Comparison of ENCODE assay signal across 14 cellular contexts in genomic region chr10:7444576-7445226, GRCh38. TPM values are rescaled to one million over a fixed set of nuclear protein-coding genes. Genes with fewer than 3 reads are reported as not detected.
DNase-seq lines count a peak whose midpoint lies in the region; ATAC-seq and TF ChIP-seq lines count a peak whose summit lies in the region.
"Had no signal": no experiment of that assay in that cellular context is flagged by ENCODE, and none has a peak within 500 bp of the region (broad histone marks: within the 10 kb centered on the region; RNA-seq: fewer than 3 reads in every experiment).

No MANE protein-coding gene starts in this region.

- no peak for TF ChIP-seq CTCF in astrocyte of the cerebellum (IDR thresholded peaks at IDR 0.05; ENCODE audit: low read depth, low read length, missing control alignments)
- no peak for TF ChIP-seq CTCF in Calu3 (IDR thresholded peaks at IDR 0.05; ENCODE audit: unreplicated experiment)

- peaks cover 0 to 15% (median 8%) of the 10 kb centered on the region in 7 donors for H3K4me1 Mint-ChIP-seq in naive thymus-derived CD4-positive, alpha-beta T cell
- H3K4me1 Mint-ChIP-seq in Calu3 (ENCODE audit: low read depth, unreplicated experiment), result no peaks in the 10 kb centered on the region

- H3K4me3 ChIP-seq in astrocyte of the cerebellum (ENCODE audit: low read depth, low read length), result peak overlapping the region; percentile 18
- H3K4me3 ChIP-seq in naive thymus-derived CD4-positive, alpha-beta T cell (ENCODE audit: low read length), result no peak overlapping the region
- H3K4me3 ChIP-seq: GM23248, stomach had no signal

- CTCF ChIA-PET in naive thymus-derived CD4-positive, alpha-beta T cell (lab: Charles Lee), result no interaction called here
- CTCF ChIA-PET in Calu3 (lab: Charles Lee), result no interaction called here

- no TSS peak for BruUV-seq in Calu3 (replicated peaks; lab: Mats Ljungman, UMichigan)

- H3K36me3 ChIP-seq in naive thymus-derived CD4-positive, alpha-beta T cell (ENCODE audit: control insufficient read depth in 2 of 3, insufficient read depth in 3 of 3, low read length in 3 of 3), result no peaks in the 10 kb centered on the region
- H3K36me3 ChIP-seq: stomach had no signal

- peaks cover 0 to 21% (median 14%) of the 10 kb centered on the region in 11 donors for H3K9me3 Mint-ChIP-seq in naive thymus-derived CD4-positive, alpha-beta T cell
- peaks cover 3% of the 10 kb centered on the region for H3K9me3 Mint-ChIP-seq in Calu3 (ENCODE audit: low read depth, unreplicated experiment)

- no peaks in the 10 kb centered on the region for H3K27me3 ChIP-seq in naive thymus-derived CD4-positive, alpha-beta T cell (ENCODE audit: control insufficient read depth in 2 of 2, insufficient read depth in 2 of 2, low read length in 2 of 2)

- intact Hi-C loops in naive thymus-derived CD4-positive, alpha-beta T cell (cut with micrococcal nuclease), result no loop called here
- intact Hi-C loops in Calu3 (cut with micrococcal nuclease; ENCODE audit: unreplicated experiment), result no loop called here

- H3K36me3 Mint-ChIP-seq in naive thymus-derived CD4-positive, alpha-beta T cell, result peaks cover 0 to 10% (median 4%) of the 10 kb centered on the region in 5 donors
- H3K36me3 Mint-ChIP-seq in Calu3 (ENCODE audit: insufficient read depth, unreplicated experiment), result no peaks in the 10 kb centered on the region
- H3K36me3 Mint-ChIP-seq: CD4-positive, CD25-positive, alpha-beta regulatory T cell had no signal

- DNase-seq in COR-L47 (lab: John Stamatoyannopoulos, UW), result peak; percentile 49
- DNase-seq in astrocyte of the cerebellum (ENCODE audit: low read depth), result no peak
- no peak for DNase-seq in naive thymus-derived CD4-positive, alpha-beta T cell
- no peak for DNase-seq in SHP77 (lab: John Stamatoyannopoulos, UW)
- DNase-seq in DMS53 treated with DMSO at 0.1 percent for 48 hours (lab: John Stamatoyannopoulos, UW; ENCODE audit: unreplicated experiment), result no peak
- no peak for DNase-seq in Calu3
- DNase-seq: activated CD4-positive, alpha-beta T cell treated with anti-CD3 and anti-CD28 coated beads for 48 hours; CD4-positive, CD25-positive, alpha-beta regulatory T cell; GM23248; NCI-H1930; stomach had no signal

- H3K27ac Mint-ChIP-seq in naive thymus-derived CD4-positive, alpha-beta T cell, result peak overlapping the region in 1 of 9 donors; percentile 19
- no peak overlapping the region for H3K27ac Mint-ChIP-seq in Calu3 (ENCODE audit: unreplicated experiment)
- H3K27ac Mint-ChIP-seq: activated naive CD4-positive, alpha-beta T cell treated with anti-CD3 and anti-CD28 coated beads, Interleukin-2, amount 50 U/mL, for 24 hours; CD4-positive, CD25-positive, alpha-beta regulatory T cell had no signal

- in situ Hi-C loops in astrocyte of the cerebellum (cut with HindIII; ENCODE audit: low sequenced_read_pairs), result no loop called here

- ATAC-seq in HG02759 (IDR thresholded peaks at IDR 0.05; ENCODE audit: unreplicated experiment) (peak; percentile 39), GM21737 (IDR thresholded peaks at IDR 0.05; ENCODE audit: unreplicated experiment) (no peak)
- no peak for ATAC-seq in naive thymus-derived CD4-positive, alpha-beta T cell

- peak overlapping the region in 7 of 10 donors; percentile 17 to 49 (median 36) for H3K4me3 Mint-ChIP-seq in naive thymus-derived CD4-positive, alpha-beta T cell
- H3K4me3 Mint-ChIP-seq in Calu3 (ENCODE audit: low read depth, unreplicated experiment), result no peak overlapping the region
- H3K4me3 Mint-ChIP-seq: activated naive CD4-positive, alpha-beta T cell treated with anti-CD3 and anti-CD28 coated beads, Interleukin-2, amount 50 U/mL, for 24 hours; CD4-positive, CD25-positive, alpha-beta regulatory T cell had no signal

- peaks cover 0 to 12% (median 0%) of the 10 kb centered on the region in 3 experiments for H3K9me3 ChIP-seq in naive thymus-derived CD4-positive, alpha-beta T cell (ENCODE audit: control insufficient read depth in 2 of 3, low read length in 3 of 3)

- peaks cover 0 to 32% (median 0%) of the 10 kb centered on the region in 5 donors for H3K27me3 Mint-ChIP-seq in naive thymus-derived CD4-positive, alpha-beta T cell
- peaks cover 62% of the 10 kb centered on the region for H3K27me3 Mint-ChIP-seq in Calu3 (ENCODE audit: unreplicated experiment)
- H3K27me3 Mint-ChIP-seq: activated naive CD4-positive, alpha-beta T cell treated with anti-CD3 and anti-CD28 coated beads, Interleukin-2, amount 50 U/mL, for 24 hours had no signal

- no peaks in the 10 kb centered on the region for H3K4me1 ChIP-seq in naive thymus-derived CD4-positive, alpha-beta T cell (ENCODE audit: control insufficient read depth in 2 of 2, insufficient read depth in 2 of 2, low read length in 2 of 2)
- H3K4me1 ChIP-seq: stomach had no signal

- no peak overlapping the region for H3K27ac ChIP-seq in naive thymus-derived CD4-positive, alpha-beta T cell (ENCODE audit: low read depth, low read length)
- H3K27ac ChIP-seq: GM23248, stomach had no signal

- POLR2A ChIA-PET in naive thymus-derived CD4-positive, alpha-beta T cell (lab: Charles Lee), result no interaction called here

RNA-seq across cellular contexts. Expression of gene SFMBT2, which starts 33.9 kb away (rescaled TPM):
- 10 to 100 TPM; 38.6 to 50.9 (median 40.9) TPM for total RNA-seq in naive thymus-derived CD4-positive, alpha-beta T cell
- 1 to 10 TPM; 7.4 to 8.1 TPM for polyA plus RNA-seq in naive thymus-derived CD4-positive, alpha-beta T cell
- 0.64 and 1.7 TPM in 2 replicates for total RNA-seq in Calu3 (2022)
- polyA plus RNA-seq: GM23248 had no signal

Comparison
In these comparisons a context has a peak if more than half of its experiments do, and no peak if none do; other contexts are left out.
1. RNA of gene SFMBT2, which starts 33.9 kb away (total RNA-seq): 38.6 to 50.9 TPM in naive thymus-derived CD4-positive, alpha-beta T cell; 0.64 to 1.7 TPM in Calu3; every median in the first group is over 10 times any median in the second.